In genomic region chr11:19973136-19973635, GRCh38 we compare ENCODE assay signal across 19 cellular contexts.
A peak's percentile ranks its signal among the peaks of the same experiment; 100 is the strongest.
DNase-seq lines count a peak whose midpoint lies in the region; ATAC-seq, FAIRE-seq and TF ChIP-seq lines count a peak whose summit lies in the region.
"Had no signal": no experiment of that assay in that cellular context is flagged by ENCODE, and none has a peak within 500 bp of the region (broad histone marks: within the 10 kb centered on the region; RNA-seq: fewer than 3 reads in every experiment).

No MANE protein-coding gene starts in this region.

- DNase-seq in cardiac muscle cell (ENCODE audit: low read depth in 1 of 2, low spot score in 1 of 2) (no peak), Right ventricle myocardium inferior (ENCODE audit: missing footprints) (no peak), A549 (ENCODE audit: low read depth in 1 of 2, low spot score in 1 of 2) (no peak), K562 (ENCODE audit: extremely low read depth in 1 of 4, low spot score in 3 of 4) (peak in 1 of 4 experiments; percentile 38), neural progenitor cell (ENCODE audit: low spot score) (no peak), NCI-H2171 (lab: John Stamatoyannopoulos, UW) (no peak)
- no peak for DNase-seq in activated T-cell treated with anti-CD3 and anti-CD28 coated beads, Interleukin-2, amount 50 U/mL, for 24 hours
- DNase-seq: Calu3; CD4-positive, alpha-beta memory T cell; DMS79 treated with DMSO at 0.1 percent for 48 hours; GF-D8; H9; IMR-90 had no signal

- no peaks in the 10 kb centered on the region for H3K9me3 ChIP-seq in cardiac muscle cell (ENCODE audit: low read depth)
- H3K9me3 ChIP-seq in A549, result no peaks in the 10 kb centered on the region
- no peaks in the 10 kb centered on the region for H3K9me3 ChIP-seq in K562 (replicated peaks; ENCODE audit: control insufficient read depth, insufficient read depth, low read depth, low read length)
- no peaks in the 10 kb centered on the region for H3K9me3 ChIP-seq in neural progenitor cell (ENCODE audit: low read depth)
- H3K9me3 ChIP-seq: BLaER1 had no signal

- H3K4me1 Mint-ChIP-seq in neural progenitor cell, result peaks cover 13% of the 10 kb centered on the region
- H3K4me1 Mint-ChIP-seq in activated T-cell treated with anti-CD3 and anti-CD28 coated beads, Interleukin-2, amount 50 U/mL, for 24 hours (ENCODE audit: low read depth), result peaks cover 25% of the 10 kb centered on the region
- H3K4me1 Mint-ChIP-seq: CD14-positive monocyte had no signal

- H4K20me1 ChIP-seq in K562 (replicated peaks; ENCODE audit: control insufficient read depth, insufficient read depth, low read length) (no peaks in the 10 kb centered on the region), neural progenitor cell (ENCODE audit: low read depth) (no peaks in the 10 kb centered on the region)
- H4K20me1 ChIP-seq: BLaER1 had no signal

- no peak for TF ChIP-seq CTCF in cardiac muscle cell (IDR thresholded peaks at IDR 0.05; ENCODE audit: low read depth, low read length)
- TF ChIP-seq CTCF in A549 (IDR thresholded peaks at IDR 0.05), result no peak
- TF ChIP-seq CTCF in K562 (IDR thresholded peaks at IDR 0.05 in 2 of 3, conservative IDR thresholded peaks at IDR 0.05 in 1 of 3; ENCODE audit: insufficient read depth in 2 of 3, low read depth in 1 of 3, low read length in 3 of 3), result no peak
- TF ChIP-seq CTCF in neural progenitor cell (IDR thresholded peaks at IDR 0.05), result no peak

- in situ Hi-C loops in K562 (cut with MboI), result no loop called here

- H3K4me2 ChIP-seq in A549, result no peak overlapping the region
- no peak overlapping the region; the same call in 1 of the 2 replicates for H3K4me2 ChIP-seq in K562 (ENCODE audit: insufficient read depth, low read length)
- H3K4me2 ChIP-seq in neural progenitor cell, result no peak overlapping the region
- H3K4me2 ChIP-seq: BLaER1 had no signal

- POLR2A ChIA-PET in A549 (lab: Yijun Ruan, JAX) (no interaction called here), K562 (lab: Yijun Ruan, JAX) (interaction anchor here (0.7 kb wide), 1 partner anchor 32 kb away, joined by 4 read pairs; no protein-coding TSS in a partner anchor)

- TF ChIP-seq POLR2A in A549 (IDR thresholded peaks at IDR 0.05; ENCODE audit: low read length) (no peak), K562 (conservative IDR thresholded peaks at IDR 0.05) (no peak)

- FAIRE-seq in A549 (lab: Jason Lieb, UNC), result no peak
- peak; percentile 74 for FAIRE-seq in K562 (lab: Jason Lieb, UNC)
- FAIRE-seq: H1 had no signal

- TF ChIP-seq RAD21 in A549 (conservative IDR thresholded peaks at IDR 0.05 in 1 of 2, IDR thresholded peaks at IDR 0.05 in 1 of 2) (no peak), K562 (CRISPR knock-in tag; conservative IDR thresholded peaks at IDR 0.05 in 1 of 2, IDR thresholded peaks at IDR 0.05 in 1 of 2) (no peak)

- CTCF ChIA-PET in A549 (lab: Yijun Ruan, JAX), result interaction anchor here (0.9 to 2.4 kb wide), 4 partner anchors 10 to 159 kb away, joined by 3 to 9 read pairs (median 3); no protein-coding TSS in a partner anchor
- CTCF ChIA-PET in K562 (lab: Yijun Ruan, JAX; ENCODE audit: low intra/inter-chr PET ratio), result interaction anchor here (1.0 kb wide), 1 partner anchor 19 kb away, joined by 3 read pairs; no protein-coding TSS in a partner anchor

- no peaks in the 10 kb centered on the region for H3K27me3 ChIP-seq in cardiac muscle cell
- H3K27me3 ChIP-seq in K562 (ENCODE audit: control insufficient read depth in 2 of 2, insufficient read depth in 2 of 2, low read length in 2 of 2), result no peaks in the 10 kb centered on the region
- H3K27me3 ChIP-seq in neural progenitor cell, result no peaks in the 10 kb centered on the region
- H3K27me3 ChIP-seq: BLaER1 had no signal

- WGBS in A549 (ENCODE audit: missing lambda C conversion rate), result 94% methylated on average over 5 of the region's 5 CpGs
- WGBS in K562 (ENCODE audit: insufficient coverage, low coverage, missing lambda C conversion rate), result 27% methylated on average over 5 of the region's 5 CpGs

- H3F3A ChIP-seq in neural progenitor cell (ENCODE audit: low read depth), result no peaks in the 10 kb centered on the region

- H3K27ac Mint-ChIP-seq in neural progenitor cell, result peak overlapping the region; percentile 87
- H3K27ac Mint-ChIP-seq in activated T-cell treated with anti-CD3 and anti-CD28 coated beads, Interleukin-2, amount 50 U/mL, for 24 hours, result no peak overlapping the region
- H3K27ac Mint-ChIP-seq: CD14-positive monocyte; CD4-positive, alpha-beta memory T cell; H9 had no signal

- H3K9ac ChIP-seq in K562 (ENCODE audit: insufficient read depth in 1 of 2, low read depth in 2 of 2, low read length in 2 of 2), result peak overlapping the region in 1 of 2 experiments; percentile 10; a peak in 1 of 4 replicates
- no peak overlapping the region for H3K9ac ChIP-seq in neural progenitor cell
- H3K9ac ChIP-seq: BLaER1 had no signal

- no peak for TF ChIP-seq EP300 in A549 (IDR thresholded peaks at IDR 0.05)
- TF ChIP-seq EP300 in K562 (IDR thresholded peaks at IDR 0.05; ENCODE audit: low read length), result no peak

- no peaks in the 10 kb centered on the region for H3K9me3 Mint-ChIP-seq in neural progenitor cell
- H3K9me3 Mint-ChIP-seq in activated T-cell treated with anti-CD3 and anti-CD28 coated beads, Interleukin-2, amount 50 U/mL, for 24 hours, result no peaks in the 10 kb centered on the region
- H3K9me3 Mint-ChIP-seq: CD4-positive, alpha-beta memory T cell; H9 had no signal

- ATAC-seq in Right ventricle myocardium inferior, result no peak
- no peak for ATAC-seq in A549
- peak; percentile 18; the same call in 2 of the 3 replicates for ATAC-seq in K562
- ATAC-seq in HG02678 (IDR thresholded peaks at IDR 0.05; ENCODE audit: unreplicated experiment), result no peak

- H2AFZ ChIP-seq in K562 (ENCODE audit: low read depth, low read length) (peak overlapping the region; percentile 41), neural progenitor cell (replicated peaks) (no peak overlapping the region)

- H3K4me3 ChIP-seq in cardiac muscle cell, result no peak overlapping the region
- H3K4me3 ChIP-seq in A549, result no peak overlapping the region
- no peak overlapping the region for H3K4me3 ChIP-seq in K562
- H3K4me3 ChIP-seq in neural progenitor cell, result no peak overlapping the region
- H3K4me3 ChIP-seq: BLaER1 had no signal

- H3K36me3 Mint-ChIP-seq in neural progenitor cell, result peaks cover 6% of the 10 kb centered on the region
- H3K36me3 Mint-ChIP-seq in activated T-cell treated with anti-CD3 and anti-CD28 coated beads, Interleukin-2, amount 50 U/mL, for 24 hours (ENCODE audit: low read depth), result no peaks in the 10 kb centered on the region
- H3K36me3 Mint-ChIP-seq: CD14-positive monocyte; CD4-positive, alpha-beta memory T cell had no signal

- intact Hi-C loops in Right ventricle myocardium inferior (cut with DNase I) (no loop called here), K562 (cut with micrococcal nuclease) (no loop called here)

- no peak overlapping the region for H3K4me3 Mint-ChIP-seq in neural progenitor cell
- no peak overlapping the region for H3K4me3 Mint-ChIP-seq in activated T-cell treated with anti-CD3 and anti-CD28 coated beads, Interleukin-2, amount 50 U/mL, for 24 hours
- H3K4me3 Mint-ChIP-seq: CD14-positive monocyte; CD4-positive, alpha-beta memory T cell; H9 had no signal

- H3K79me2 ChIP-seq in K562 (ENCODE audit: control insufficient read depth, insufficient read depth, low read length) (no peaks in the 10 kb centered on the region), neural progenitor cell (ENCODE audit: low read depth) (no peaks in the 10 kb centered on the region)

- no peaks in the 10 kb centered on the region for H3K9me1 ChIP-seq in K562 (ENCODE audit: control insufficient read depth, insufficient read depth, low read length)

- no peaks in the 10 kb centered on the region for H3K27me3 Mint-ChIP-seq in neural progenitor cell (ENCODE audit: insufficient read depth, low read depth)
- H3K27me3 Mint-ChIP-seq in activated T-cell treated with anti-CD3 and anti-CD28 coated beads, Interleukin-2, amount 50 U/mL, for 24 hours, result peaks cover 50% of the 10 kb centered on the region

- BruUV-seq in K562 (replicated peaks; lab: Mats Ljungman, UMichigan), result no TSS peak

- no peaks in the 10 kb centered on the region for H3K36me3 ChIP-seq in cardiac muscle cell
- no peaks in the 10 kb centered on the region for H3K36me3 ChIP-seq in K562 (ENCODE audit: control insufficient read depth, insufficient read depth, low read length)
- no peaks in the 10 kb centered on the region for H3K36me3 ChIP-seq in neural progenitor cell
- H3K36me3 ChIP-seq: BLaER1 had no signal

- H3K4me1 ChIP-seq in cardiac muscle cell (ENCODE audit: low read depth) (peaks cover 31% of the 10 kb centered on the region), A549 (peaks cover 24% of the 10 kb centered on the region), K562 (replicated peaks in 1 of 2; ENCODE audit: control insufficient read depth in 2 of 2, insufficient read depth in 2 of 2, low read length in 2 of 2) (peaks cover 23 to 68% of the 10 kb centered on the region in 2 experiments), neural progenitor cell (no peaks in the 10 kb centered on the region)

- H3K27ac ChIP-seq in cardiac muscle cell, result peak overlapping the region; percentile 11
- peak overlapping the region; percentile 50 to 56; a peak in 5 of 6 replicates for H3K27ac ChIP-seq in A549
- no peak overlapping the region for H3K27ac ChIP-seq in K562 (ENCODE audit: extremely low read depth, low read depth, low read length)
- no peak overlapping the region for H3K27ac ChIP-seq in neural progenitor cell
- H3K27ac ChIP-seq: 22Rv1, BLaER1, HL-60 had no signal

TF ChIP-seq in A549, 52 proteins besides CTCF, POLR2A, EP300 and RAD21:
- TF ChIP-seq POLR2AphosphoS2 (conservative IDR thresholded peaks at IDR 0.05; ENCODE audit: low read length), result no peak
- TF ChIP-seq MAFK (IDR thresholded peaks at IDR 0.05; ENCODE audit: partially characterized antibody), result peak; percentile 24

TF ChIP-seq in K562, 482 proteins besides CTCF, POLR2A, EP300 and RAD21 (continues in another document):
- TF ChIP-seq ARID3A (IDR thresholded peaks at IDR 0.05; ENCODE audit: borderline replicate concordance, low read depth, low read length), result no peak
- TF ChIP-seq ZNF316 (IDR thresholded peaks at IDR 0.05), result peak; percentile 86
- TF ChIP-seq RCOR1 (IDR thresholded peaks at IDR 0.05; ENCODE audit: borderline replicate concordance in 1 of 2, low read depth in 2 of 2, low read length in 2 of 2), result 0 out of 4 replicates have a peak, but pooled peaks of 1 of the 2 experiments have one; percentile 39

Comparison
In these comparisons a context has a peak if more than half of its experiments do, and no peak if none do; other contexts are left out.
1. H3K27ac ChIP-seq: peak in cardiac muscle cell (single experiment) and A549 (2 of 2); none in K562 (single experiment) and neural progenitor cell (single experiment).